In the genomic region with DNA sequence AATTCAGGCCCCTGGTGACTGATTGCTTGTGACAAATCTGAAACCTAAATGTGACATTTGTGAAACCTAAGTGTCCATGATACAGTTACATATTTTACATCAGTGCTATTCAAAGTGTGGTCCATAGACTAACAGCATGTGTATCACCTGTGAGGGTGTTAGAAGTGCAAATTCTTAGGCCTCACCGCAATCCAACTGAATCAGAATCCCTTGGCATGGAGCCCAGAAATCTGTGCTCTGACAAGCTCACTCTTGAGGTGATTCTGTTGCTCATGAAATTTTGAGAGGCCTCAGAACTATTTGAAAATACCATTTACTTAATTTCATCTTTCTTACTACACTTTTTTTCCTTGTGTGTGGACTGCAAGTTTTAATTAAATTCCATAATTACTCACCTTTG, we compare ENCODE assay signal across 12 cellular contexts.
DNase-seq lines count a peak whose midpoint lies in the region; ATAC-seq and TF ChIP-seq lines count a peak whose summit lies in the region.
"Had no signal": no experiment of that assay in that cellular context is flagged by ENCODE, and none has a peak within 500 bp of the region (broad histone marks: within the 10 kb centered on the region; RNA-seq: fewer than 3 reads in every experiment).

No MANE protein-coding gene starts in this region.

- POLR2A ChIA-PET in PC-3 (lab: Charles Lee; ENCODE audit: unreplicated experiment) = no interaction called here

- H3K27ac ChIP-seq in PC-3 (ENCODE audit: low read length) = no peak overlapping the region
- H3K27ac ChIP-seq: BLaER1, right lobe of liver had no signal

- H3K4me1 ChIP-seq in BE2C (no peaks in the 10 kb centered on the region), PC-3 (ENCODE audit: insufficient read depth, low read length) (peaks cover 2% of the 10 kb centered on the region; the same call in 1 of the 2 replicates)
- H3K4me1 ChIP-seq: BLaER1, right lobe of liver had no signal

- BruUV-seq in PC-3 (replicated peaks; lab: Mats Ljungman, UMichigan) = no TSS peak

- CTCF ChIA-PET in PC-3 (lab: Charles Lee) = no interaction called here

- DNase-seq in BE2C = peak; percentile 10
- DNase-seq in HPDE6-E6E7 (ENCODE audit: extremely low spot score) = peak; percentile 78
- DNase-seq in PC-3 = peak; percentile 78
- peak; percentile 11 for DNase-seq in fibroblast of the aortic adventitia (ENCODE audit: low read depth)
- DNase-seq in H7 = no peak
- DNase-seq in medulla oblongata (ENCODE audit: extremely low spot score) = no peak
- no peak for DNase-seq in activated effector memory CD4-positive, alpha-beta T cell treated with Interleukin-2 at 50 U/mL for 16 hours
- DNase-seq: activated naive CD8-positive, alpha-beta T cell treated with anti-CD3 and anti-CD28 coated beads for 36 hours; effector CD4-positive, alpha-beta T cell; right lobe of liver had no signal

- intact Hi-C loops in PC-3 (cut with micrococcal nuclease) = no loop called here

- H3K36me3 ChIP-seq in BE2C = no peaks in the 10 kb centered on the region
- H3K36me3 ChIP-seq in PC-3 (ENCODE audit: low read depth, low read length) = no peaks in the 10 kb centered on the region
- no peaks in the 10 kb centered on the region for H3K36me3 ChIP-seq in H7 (replicated peaks; ENCODE audit: control insufficient read depth, insufficient read depth, low read length)
- H3K36me3 ChIP-seq: BLaER1, right lobe of liver had no signal

- no peak overlapping the region for H2AFZ ChIP-seq in PC-3 (ENCODE audit: low read length)

- no peaks in the 10 kb centered on the region for H4K20me1 ChIP-seq in PC-3 (ENCODE audit: low read length)
- H4K20me1 ChIP-seq: BLaER1 had no signal

- no peaks in the 10 kb centered on the region for H3F3A ChIP-seq in PC-3 (ENCODE audit: low read length, unreplicated experiment)

- H3K9me2 ChIP-seq in PC-3 (replicated peaks; ENCODE audit: low read length) = no peaks in the 10 kb centered on the region

- no peak overlapping the region for H3K9ac ChIP-seq in PC-3 (ENCODE audit: low read length)
- H3K9ac ChIP-seq: BLaER1 had no signal

- no peak for TF ChIP-seq CTCF in BE2C (IDR thresholded peaks at IDR 0.05; ENCODE audit: low read depth, low read length)
- no peak for TF ChIP-seq CTCF in PC-3 (conservative IDR thresholded peaks at IDR 0.05; ENCODE audit: low read depth, low read length)
- TF ChIP-seq CTCF in fibroblast of the aortic adventitia (IDR thresholded peaks at IDR 0.05; ENCODE audit: insufficient read depth, low read length) = no peak

- no peaks in the 10 kb centered on the region for H3K79me2 ChIP-seq in PC-3 (ENCODE audit: low read length)

- TF ChIP-seq POLR2A in GM18505 (IDR thresholded peaks at IDR 0.05; ENCODE audit: borderline replicate concordance, extremely low read depth, insufficient read depth, insufficient read length) = no peak

- H3K4me3 ChIP-seq in BE2C (ENCODE audit: low read depth, low read length) (no peak overlapping the region), PC-3 (ENCODE audit: low read length) (no peak overlapping the region), fibroblast of the aortic adventitia (ENCODE audit: low read depth, low read length) (no peak overlapping the region), H7 (ENCODE audit: insufficient read depth, low read depth, low read length) (no peak overlapping the region)
- H3K4me3 ChIP-seq: BLaER1, right lobe of liver had no signal

- ATAC-seq in PC-3 = no peak
- no peak for ATAC-seq in GM18505 (IDR thresholded peaks at IDR 0.05; ENCODE audit: unreplicated experiment)
- ATAC-seq: right lobe of liver had no signal

- H3K27me3 ChIP-seq in BE2C = no peaks in the 10 kb centered on the region
- H3K27me3 ChIP-seq in PC-3 (ENCODE audit: low read length) = no peaks in the 10 kb centered on the region
- no peaks in the 10 kb centered on the region for H3K27me3 ChIP-seq in H7 (ENCODE audit: control insufficient read depth, insufficient read depth, low read length)
- H3K27me3 ChIP-seq: BLaER1, right lobe of liver had no signal

- H3K4me2 ChIP-seq in PC-3 (ENCODE audit: low read length) = no peak overlapping the region
- H3K4me2 ChIP-seq: BLaER1 had no signal

- H3K9me3 ChIP-seq in BE2C (no peaks in the 10 kb centered on the region), PC-3 (ENCODE audit: low read length) (no peaks in the 10 kb centered on the region)
- H3K9me3 ChIP-seq: BLaER1, right lobe of liver had no signal

Comparison
In these comparisons a context has a peak if more than half of its experiments do, and no peak if none do; other contexts are left out.
1. DNase-seq: peak in BE2C (single experiment), HPDE6-E6E7 (single experiment), PC-3 (single experiment) and fibroblast of the aortic adventitia (single experiment); none in H7 (single experiment), medulla oblongata (single experiment) and activated effector memory CD4-positive, alpha-beta T cell treated with Interleukin-2 at 50 U/mL for 16 hours (single experiment).